Comparison of ENCODE assay signal across 23 cellular contexts in the genomic region with DNA sequence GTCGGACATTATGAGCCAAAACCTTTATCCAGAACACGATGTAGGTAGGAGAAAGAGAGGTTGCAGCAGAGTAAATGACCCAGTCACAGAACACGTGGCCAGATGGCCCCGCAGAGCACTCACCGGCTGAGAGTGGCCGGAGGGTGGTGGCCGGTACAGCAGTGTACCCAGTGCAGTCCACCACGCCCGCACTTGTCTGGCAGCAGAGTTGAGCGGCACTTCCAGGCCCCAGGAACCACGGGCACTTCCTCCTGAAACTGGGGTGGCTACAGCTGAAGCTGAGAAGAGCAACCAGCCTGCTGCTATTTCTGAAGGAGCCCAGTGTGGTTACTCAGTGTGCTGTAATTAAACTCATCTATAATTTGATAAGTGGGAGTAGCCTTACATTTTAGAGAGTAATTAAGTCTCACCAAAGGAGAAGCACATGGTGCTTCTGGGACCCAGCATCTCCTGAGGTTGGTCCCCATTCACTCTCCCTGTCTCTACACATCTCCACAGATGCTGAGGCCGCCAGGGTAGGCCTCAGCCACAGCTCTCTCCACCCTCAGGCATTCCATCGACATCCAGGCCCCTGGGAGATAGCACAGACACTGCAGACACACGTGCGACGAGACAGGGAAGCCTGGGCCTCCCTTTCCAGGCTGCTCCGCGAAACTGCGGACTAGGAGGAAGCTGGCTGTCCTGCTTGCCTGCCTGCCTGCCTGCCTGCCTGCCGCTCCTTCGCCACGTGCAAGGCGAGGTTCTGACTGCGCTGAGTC. TPM values are rescaled to one million over a fixed set of nuclear protein-coding genes. Genes with fewer than 3 reads are reported as not detected.
DNase-seq lines count a peak whose midpoint lies in the region; ATAC-seq and TF ChIP-seq lines count a peak whose summit lies in the region.
"Had no signal": no experiment of that assay in that cellular context is flagged by ENCODE, and none has a peak within 500 bp of the region (broad histone marks: within the 10 kb centered on the region; RNA-seq: fewer than 3 reads in every experiment).

No MANE protein-coding gene starts in this region.

- no peaks in the 10 kb centered on the region for H3K36me3 ChIP-seq in breast epithelium
- H3K36me3 ChIP-seq: heart right ventricle, right atrium auricular region, SJSA1 had no signal

- H3K4me3 ChIP-seq in breast epithelium = no peak overlapping the region
- H3K4me3 ChIP-seq: heart right ventricle, right atrium auricular region, SJSA1 had no signal

- intact Hi-C loops in breast epithelium (cut with DNase I; ENCODE audit: low total_unique reads) = loop anchor here (10.0 kb wide), 1 partner anchor 231 kb away; no protein-coding TSS in a partner anchor

- H3K27ac ChIP-seq in breast epithelium = no peak overlapping the region
- H3K27ac ChIP-seq: heart right ventricle, HL-60, neutrophil, right atrium auricular region, SJSA1 had no signal

- H3K4me3 Mint-ChIP-seq in progenitor cell of endocrine pancreas (ENCODE audit: low read depth) = no peak overlapping the region
- H3K4me3 Mint-ChIP-seq: immature natural killer cell, memory B cell had no signal

- H3K27ac Mint-ChIP-seq in progenitor cell of endocrine pancreas = peak overlapping the region; percentile 4
- H3K27ac Mint-ChIP-seq: memory B cell had no signal

- no peaks in the 10 kb centered on the region for H3K27me3 ChIP-seq in breast epithelium
- H3K27me3 ChIP-seq: neutrophil, right atrium auricular region, SJSA1 had no signal

- no peaks in the 10 kb centered on the region for H3K4me1 ChIP-seq in breast epithelium
- H3K4me1 ChIP-seq: right atrium auricular region had no signal

- in situ Hi-C loops in GM13977 (cut with MboI; ENCODE audit: low pct_unique_long_range_greater_than_20kb, low sequenced_read_pairs, unreplicated experiment) = loop anchor here (10.0 to 25.0 kb wide), 2 partner anchors 251 to 494 kb away; no protein-coding TSS in a partner anchor

- no peaks in the 10 kb centered on the region for H3K9me3 Mint-ChIP-seq in progenitor cell of endocrine pancreas (ENCODE audit: low read depth)
- H3K9me3 Mint-ChIP-seq: immature natural killer cell, memory B cell had no signal

- no peaks in the 10 kb centered on the region for H3K9me3 ChIP-seq in breast epithelium
- H3K9me3 ChIP-seq: neutrophil, right atrium auricular region, SJSA1 had no signal

- H3K27me3 Mint-ChIP-seq in progenitor cell of endocrine pancreas = peaks cover 3% of the 10 kb centered on the region

- TF ChIP-seq CTCF in GM13977 (IDR thresholded peaks at IDR 0.05; ENCODE audit: extremely low read depth, insufficient read depth, missing control alignments) = no peak
- no peak for TF ChIP-seq CTCF in progenitor cell of endocrine pancreas (IDR thresholded peaks at IDR 0.05; ENCODE audit: unreplicated experiment)
- no peak for TF ChIP-seq CTCF in breast epithelium (IDR thresholded peaks at IDR 0.05)

- ATAC-seq in GM21515 (IDR thresholded peaks at IDR 0.05; ENCODE audit: unreplicated experiment) = no peak
- ATAC-seq: HCT116, heart right ventricle had no signal

- no peak for TF ChIP-seq POLR2A in breast epithelium (IDR thresholded peaks at IDR 0.05)

- peaks cover 5% of the 10 kb centered on the region for H3K4me1 Mint-ChIP-seq in progenitor cell of endocrine pancreas (ENCODE audit: low read depth)
- H3K4me1 Mint-ChIP-seq: memory B cell had no signal

- DNase-seq in GM13977 (ENCODE audit: low spot score) (peak; percentile 18), SK-N-DZ (ENCODE audit: low spot score) (peak; percentile 78), islet precursor cell (peak; percentile 87), progenitor cell of endocrine pancreas (ENCODE audit: low spot score, unreplicated experiment) (no peak), H4 (ENCODE audit: low spot score) (no peak), breast epithelium (ENCODE audit: low spot score in 2 of 2) (no peak), NCI-H1105 (lab: John Stamatoyannopoulos, UW) (no peak)
- DNase-seq: activated gamma-delta T cell treated with Interleukin-2 at 50 U/mL for 16 hours; effector memory CD4-positive, alpha-beta T cell; heart right ventricle; immature natural killer cell; NCI-H1048; NCI-H2081 treated with DMSO at 0.1 percent for 48 hours; NCI-H510A; OCI-M1; stimulated activated naive CD4-positive, alpha-beta T cell treated with Interleukin-2 at 50 U/mL for 16 hours had no signal

- H3K36me3 Mint-ChIP-seq in progenitor cell of endocrine pancreas (ENCODE audit: insufficient read depth) = no peaks in the 10 kb centered on the region
- H3K36me3 Mint-ChIP-seq: immature natural killer cell, memory B cell had no signal

RNA-seq across cellular contexts. Expression of a gene that starts 49.8 kb away (rescaled TPM):
- polyA plus RNA-seq in SK-N-DZ (2014; cell fraction: cytosol; rRNA removed) = 36.4 and 40.1 TPM in 2 replicates
- 57.0 and 76.4 TPM in 2 replicates for polyA plus RNA-seq in SK-N-DZ (2014; cell fraction: nucleus; rRNA removed)
- 41.9 and 42.8 TPM in 2 replicates for total RNA-seq in progenitor cell of endocrine pancreas
- 4.9 and 9.4 TPM in 2 replicates for total RNA-seq in H4 (2014; rRNA removed; shearing (Covaris generic))
- 10 to 100 TPM; 14.6 to 33.1 (median 16.4) TPM for total RNA-seq in breast epithelium

Comparison
In these comparisons a context has a peak if more than half of its experiments do, and no peak if none do; other contexts are left out.
1. DNase-seq: peak in GM13977 (single experiment), SK-N-DZ (single experiment) and islet precursor cell (single experiment); none in progenitor cell of endocrine pancreas (single experiment), H4 (single experiment), breast epithelium (0 of 2) and NCI-H1105 (single experiment).